Comparison of ENCODE assay signal across 1 cellular context in the genomic region with DNA sequence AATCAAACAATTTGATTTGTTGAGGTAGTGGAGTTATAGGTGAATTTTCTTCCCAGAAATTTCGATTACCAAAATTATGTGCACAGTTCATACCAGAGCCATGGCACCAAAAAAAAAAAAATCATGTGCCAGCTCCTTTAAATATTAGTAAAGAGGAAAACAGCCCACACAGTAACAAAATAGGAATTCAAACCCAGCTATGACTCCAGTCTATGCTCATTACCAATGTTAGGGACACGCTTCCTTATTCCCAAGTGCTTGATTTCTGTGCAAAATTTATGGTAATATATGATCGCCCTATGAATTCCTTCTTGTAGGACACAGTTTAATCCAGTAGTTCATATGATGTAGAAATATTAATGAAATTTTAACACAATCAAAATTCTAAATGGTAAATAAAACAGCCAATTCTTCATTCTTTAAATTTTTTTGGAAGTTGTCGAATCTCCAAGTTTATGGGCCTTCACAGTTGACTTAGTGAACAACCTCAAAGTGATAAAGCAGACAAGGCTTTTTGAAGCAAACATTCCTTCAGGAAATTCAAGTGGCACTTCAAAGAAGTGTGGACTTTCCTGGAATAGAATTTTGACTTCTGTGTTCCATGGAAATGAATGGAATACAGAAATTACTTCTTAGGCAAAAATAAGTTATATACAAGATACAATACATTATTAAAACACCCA.
TF ChIP-seq lines count a peak whose summit lies in the region.

No MANE protein-coding gene starts in this region.

TF ChIP-seq in A549, 52 proteins besides CTCF, POLR2A, EP300 and RAD21 (continued from another document):
- TF ChIP-seq NPAS2 (CRISPR knock-in tag; IDR thresholded peaks at IDR 0.05; ENCODE audit: borderline replicate concordance) (no peak), NR3C1 (IDR thresholded peaks at IDR 0.05) (no peak), MAFK (IDR thresholded peaks at IDR 0.05; ENCODE audit: partially characterized antibody) (no peak), SREBF2 (IDR thresholded peaks at IDR 0.05) (no peak), BHLHE40 (IDR thresholded peaks at IDR 0.05; ENCODE audit: low read depth, low read length) (no peak)
